Comparison of ENCODE assay signal across 1 cellular context in the genomic region with DNA sequence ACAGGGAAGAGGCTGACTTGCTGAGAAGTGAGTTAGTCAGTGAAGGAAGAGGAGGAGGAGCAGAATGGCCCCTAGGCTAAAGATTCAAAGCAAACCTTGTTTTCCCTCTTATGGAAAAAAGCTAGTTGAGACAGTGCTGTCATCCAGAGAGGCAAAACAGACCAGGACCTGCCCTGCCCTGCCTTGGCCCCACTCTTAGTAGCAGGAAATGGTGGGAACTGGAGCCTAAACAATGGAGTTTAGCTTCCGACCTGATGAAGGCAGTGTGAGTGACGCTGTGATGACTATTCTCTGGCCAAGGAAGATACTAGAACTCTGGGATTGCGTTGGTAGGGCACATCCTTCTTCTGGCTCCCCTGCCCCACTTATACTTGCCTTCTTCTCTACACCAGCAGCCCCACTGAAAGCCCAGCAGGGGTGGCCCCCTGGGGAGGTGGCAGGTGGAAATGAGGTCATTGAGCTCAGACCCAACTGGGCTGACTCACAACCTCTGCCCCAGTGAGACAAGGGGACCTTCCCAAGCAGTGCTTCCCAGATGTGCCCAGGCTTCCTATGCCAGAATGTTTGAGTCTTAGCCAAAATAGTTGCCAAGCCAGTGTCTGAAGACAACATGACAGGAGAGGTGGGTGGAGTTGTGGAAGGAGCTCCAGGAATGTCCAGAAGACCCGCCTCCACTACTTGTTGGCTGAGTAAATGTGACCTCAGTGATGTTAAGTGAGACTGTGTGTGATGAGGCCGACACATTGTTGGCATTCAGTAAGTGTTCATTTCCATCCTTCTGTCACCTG.
TF ChIP-seq lines count a peak whose summit lies in the region.

No MANE protein-coding gene starts in this region.

TF ChIP-seq in GM23338, 12 proteins besides CTCF, POLR2A, EP300 and RAD21 (continued from another document):
- TF ChIP-seq REST (IDR thresholded peaks at IDR 0.05; ENCODE audit: unreplicated experiment), result no peak
- TF ChIP-seq POLR2AphosphoS5 (IDR thresholded peaks at IDR 0.05; ENCODE audit: low read depth), result no peak
- TF ChIP-seq EZH2phosphoT487 (IDR thresholded peaks at IDR 0.05; ENCODE audit: unreplicated experiment), result no peak
- TF ChIP-seq, protein P1, sequence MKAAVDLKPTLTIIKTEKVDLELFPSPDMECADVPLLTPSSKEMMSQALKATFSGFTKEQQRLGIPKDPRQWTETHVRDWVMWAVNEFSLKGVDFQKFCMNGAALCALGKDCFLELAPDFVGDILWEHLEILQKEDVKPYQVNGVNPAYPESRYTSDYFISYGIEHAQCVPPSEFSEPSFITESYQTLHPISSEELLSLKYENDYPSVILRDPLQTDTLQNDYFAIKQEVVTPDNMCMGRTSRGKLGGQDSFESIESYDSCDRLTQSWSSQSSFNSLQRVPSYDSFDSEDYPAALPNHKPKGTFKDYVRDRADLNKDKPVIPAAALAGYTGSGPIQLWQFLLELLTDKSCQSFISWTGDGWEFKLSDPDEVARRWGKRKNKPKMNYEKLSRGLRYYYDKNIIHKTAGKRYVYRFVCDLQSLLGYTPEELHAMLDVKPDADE (IDR thresholded peaks at IDR 0.05), result no peak
